ENCODE assay signal across 8 cellular contexts in genomic region chr1:59061876-59062275, GRCh38.
DNase-seq lines count a peak whose midpoint lies in the region; ATAC-seq, FAIRE-seq and TF ChIP-seq lines count a peak whose summit lies in the region.

No MANE protein-coding gene starts in this region.

- no peak for FAIRE-seq in GM12892 (lab: Jason Lieb, UNC)

- H3K4me3 ChIP-seq in DND-41 (ENCODE audit: low read depth in 1 of 2, low read length in 2 of 2): no peak overlapping the region

- no peaks in the 10 kb centered on the region for H3K9me3 ChIP-seq in DND-41 (ENCODE audit: insufficient read depth, low read length, severe bottlenecking)

- ATAC-seq in DND-41 (ENCODE audit: insufficient read depth, low read depth) (peak; percentile 53; the same call in 1 of the 3 replicates), GM21447 (IDR thresholded peaks at IDR 0.05; ENCODE audit: unreplicated experiment) (no peak)

- H3K4me1 ChIP-seq in DND-41 (ENCODE audit: insufficient read depth, low read length): peaks cover 12% of the 10 kb centered on the region

- no peak overlapping the region for H3K9ac ChIP-seq in DND-41 (ENCODE audit: low read depth, low read length)

- TF ChIP-seq POLR2A in GM12892 (IDR thresholded peaks at IDR 0.05; ENCODE audit: low read depth, low read length): no peak

- no peak overlapping the region for H3K4me2 ChIP-seq in DND-41 (ENCODE audit: insufficient read depth, low read length)

- DNase-seq in DND-41: no peak
- DNase-seq in T1000 (lab: John Stamatoyannopoulos, UW): peak; percentile 47
- DNase-seq in foreskin melanocyte: peak; percentile 77
- peak; percentile 72 for DNase-seq in pulmonary artery endothelial cell (ENCODE audit: low read depth, low spot score)
- no peak for DNase-seq in stimulated activated CD4-positive, alpha-beta T cell treated with anti-CD3 and anti-CD28 coated beads, Interleukin-15, amount 100 ng/mL, for 24 hours
- DNase-seq in GM12892 (ENCODE audit: insufficient read length): no peak
- DNase-seq in HPDE6-E6E7 (ENCODE audit: extremely low spot score): no peak

- H3K27ac ChIP-seq in DND-41 (ENCODE audit: low read length): no peak overlapping the region

- H3K79me2 ChIP-seq in DND-41 (ENCODE audit: insufficient read depth, low read length): no peaks in the 10 kb centered on the region

- H4K20me1 ChIP-seq in DND-41 (ENCODE audit: insufficient read depth, low read length): no peaks in the 10 kb centered on the region

- H2AFZ ChIP-seq in DND-41 (ENCODE audit: low read depth, low read length): peak overlapping the region; percentile 18

- TF ChIP-seq CTCF in DND-41 (IDR thresholded peaks at IDR 0.05; ENCODE audit: borderline replicate concordance, extremely low read depth, low read length, poor library complexity, severe bottlenecking): no peak

- no peaks in the 10 kb centered on the region for H3K36me3 ChIP-seq in DND-41 (ENCODE audit: insufficient read depth, low read length)

- H3K27me3 ChIP-seq in DND-41 (ENCODE audit: insufficient read depth, low read length, poor library complexity): no peaks in the 10 kb centered on the region

Comparison
In these comparisons a context has a peak if more than half of its experiments do, and no peak if none do; other contexts are left out.
1. DNase-seq: peak in T1000 (single experiment), foreskin melanocyte (single experiment) and pulmonary artery endothelial cell (single experiment); none in DND-41 (single experiment), stimulated activated CD4-positive, alpha-beta T cell treated with anti-CD3 and anti-CD28 coated beads, Interleukin-15, amount 100 ng/mL, for 24 hours (single experiment), GM12892 (single experiment) and HPDE6-E6E7 (single experiment).